In genomic region chr15:37015476-37015875, GRCh38 we compare ENCODE assay signal across 11 cellular contexts.
DNase-seq lines count a peak whose midpoint lies in the region; ATAC-seq, FAIRE-seq and TF ChIP-seq lines count a peak whose summit lies in the region.
"Had no signal": no experiment of that assay in that cellular context is flagged by ENCODE, and none has a peak within 500 bp of the region (broad histone marks: within the 10 kb centered on the region; RNA-seq: fewer than 3 reads in every experiment).

No MANE protein-coding gene starts in this region.

- H3K9ac ChIP-seq in Karpas-422 (ENCODE audit: low read length) = peak overlapping the region; percentile 67
- H3K9ac ChIP-seq in GM12878 (ENCODE audit: control insufficient read depth, insufficient read depth, low read length) = no peak overlapping the region

- no peaks in the 10 kb centered on the region for H3K9me2 ChIP-seq in Karpas-422 (replicated peaks; ENCODE audit: insufficient read depth, low read length)

- 36% methylated on average over 4 of the region's 4 CpGs for WGBS in GM12878 (ENCODE audit: insufficient coverage, insufficient replicate concordance, low lambda C conversion rate, missing lambda C conversion rate)

- H3K27me3 ChIP-seq in Karpas-422 (ENCODE audit: low read length) (no peaks in the 10 kb centered on the region), GM12878 (replicated peaks in 1 of 2; ENCODE audit: control insufficient read depth in 2 of 2, insufficient read depth in 2 of 2, low read length in 1 of 2) (no peaks in the 10 kb centered on the region), right atrium auricular region (no peaks in the 10 kb centered on the region)

- TF ChIP-seq CTCF in GM12878 (IDR thresholded peaks at IDR 0.05 in 2 of 3, conservative IDR thresholded peaks at IDR 0.05 in 1 of 3; ENCODE audit: control insufficient read depth in 2 of 3, extremely low read depth in 1 of 3, insufficient read depth in 1 of 3, low read depth in 3 of 3, low read length in 3 of 3) = no peak
- TF ChIP-seq CTCF in right atrium auricular region (IDR thresholded peaks at IDR 0.05) = no peak
- TF ChIP-seq CTCF in type B pancreatic cell (conservative IDR thresholded peaks at IDR 0.05) = no peak

- RAD21 ChIA-PET in GM12878 (lab: Charles Lee; ENCODE audit: unreplicated experiment) = interaction anchor here (0.6 to 3.2 kb wide), 7 partner anchors 13 to 86 kb away, joined by 3 to 13 read pairs (median 6); no protein-coding TSS in a partner anchor

- H3K27ac ChIP-seq in Karpas-422 (ENCODE audit: low read length) = peak overlapping the region; percentile 97
- H3K27ac ChIP-seq in GM12878 (ENCODE audit: control insufficient read depth, insufficient read depth) = 0 out of 2 replicates have a peak overlapping the region, but pooled peaks have one; percentile 19
- H3K27ac ChIP-seq in right atrium auricular region = peak overlapping the region; percentile 9 to 66

- ATAC-seq in GM12878 (peak; percentile 30), HG03175 (IDR thresholded peaks at IDR 0.05; ENCODE audit: unreplicated experiment) (no peak)
- ATAC-seq in activated T-cell treated with anti-CD3 and anti-CD28 coated beads, Interleukin-2, amount 50 U/mL, for 72 hours (replicated peaks in 1 of 2) = no peak

- peaks cover 55% of the 10 kb centered on the region for H3K36me3 Mint-ChIP-seq in type B pancreatic cell
- H3K36me3 Mint-ChIP-seq in activated T-cell treated with anti-CD3 and anti-CD28 coated beads, Interleukin-2, amount 50 U/mL, for 72 hours (ENCODE audit: insufficient read depth in 2 of 2) = peaks cover 0 to 1% of the 10 kb centered on the region in 2 donors

- H2AFZ ChIP-seq in Karpas-422 (ENCODE audit: low read length) (no peak overlapping the region), GM12878 (ENCODE audit: control insufficient read depth, low read depth, low read length) (no peak overlapping the region)

- H3K4me1 Mint-ChIP-seq in type B pancreatic cell (ENCODE audit: unreplicated experiment) = peaks cover 66% of the 10 kb centered on the region
- no peaks in the 10 kb centered on the region for H3K4me1 Mint-ChIP-seq in activated T-cell treated with anti-CD3 and anti-CD28 coated beads, Interleukin-2, amount 50 U/mL, for 72 hours (ENCODE audit: low read depth)
- H3K4me1 Mint-ChIP-seq: central memory CD8-positive, alpha-beta T cell had no signal

- H3K27ac Mint-ChIP-seq in type B pancreatic cell = peak overlapping the region; percentile 67
- no peak overlapping the region for H3K27ac Mint-ChIP-seq in activated T-cell treated with anti-CD3 and anti-CD28 coated beads, Interleukin-2, amount 50 U/mL, for 72 hours

- DNase-seq in Karpas-422 (peak; percentile 78), GM12878 (ENCODE audit: low read depth, low spot score) (no peak), right atrium auricular region (ENCODE audit: low spot score) (no peak), type B pancreatic cell (ENCODE audit: extremely low spot score, unreplicated experiment) (no peak), COLO829 (ENCODE audit: low spot score) (no peak)
- no peak for DNase-seq in activated T-cell treated with anti-CD3 and anti-CD28 coated beads, Interleukin-2, amount 50 U/mL, for 72 hours
- DNase-seq: activated T-cell treated with anti-CD3 and anti-CD28 coated beads, Interleukin-2, amount 50 U/mL, for 48 hours; midbrain; RPMI8226 had no signal

- H3K4me2 ChIP-seq in Karpas-422 (ENCODE audit: low read depth, low read length, poor library complexity, severe bottlenecking) = peak overlapping the region; percentile 86
- peak overlapping the region; percentile 56 for H3K4me2 ChIP-seq in GM12878 (ENCODE audit: control insufficient read depth, insufficient read depth)

- no peak for TF ChIP-seq EP300 in GM12878 (IDR thresholded peaks at IDR 0.05; ENCODE audit: borderline replicate concordance in 1 of 2, control insufficient read depth in 1 of 2, low read depth in 2 of 2, low read length in 2 of 2)

- POLR2A ChIA-PET in GM12878 (lab: Charles Lee) = interaction anchor here (0.6 to 1.3 kb wide), 3 partner anchors 11 to 32 kb away, joined by 3 to 5 read pairs (median 4); no protein-coding TSS in a partner anchor

- TF ChIP-seq RAD21 in GM12878 (IDR thresholded peaks at IDR 0.05; ENCODE audit: insufficient read depth, low read depth, low read length) = no peak

- SMC1A ChIA-PET in GM12878 (lab: Charles Lee; ENCODE audit: uncharacterized antibody, unreplicated experiment) = interaction anchor here (1.0 to 2.5 kb wide), 12 partner anchors 9 to 90 kb away, joined by 3 to 13 read pairs (median 5); no protein-coding TSS in a partner anchor

- FAIRE-seq in GM12878 (lab: Jason Lieb, UNC) = no peak

- CTCF ChIA-PET in GM12878 (lab: Yijun Ruan, JAX) = interaction anchor here (0.7 to 1.4 kb wide), 5 partner anchors 33 to 80 kb away, joined by 3 to 5 read pairs (median 3); no protein-coding TSS in a partner anchor

- in situ Hi-C loops in GM12878 (cut with MboI) = no loop called here

- H3K4me3 ChIP-seq in Karpas-422 (ENCODE audit: low read length) (peak overlapping the region; percentile 61), GM12878 (no peak overlapping the region), right atrium auricular region (no peak overlapping the region)

- no TSS peak for BruUV-seq in GM12878 (replicated peaks; lab: Mats Ljungman, UMichigan)

- H3K4me1 ChIP-seq in Karpas-422 (ENCODE audit: low read length) (peaks cover 92% of the 10 kb centered on the region), GM12878 (ENCODE audit: control insufficient read depth, insufficient read depth, low read length) (peaks cover 19% of the 10 kb centered on the region), right atrium auricular region (peaks cover 0 to 32% of the 10 kb centered on the region in 2 donors)

- intact Hi-C loops in GM12878 (cut with micrococcal nuclease; ENCODE audit: unreplicated experiment) = loop anchor here (2.0 to 10.0 kb wide), 2 partner anchors 85 to 131 kb away; partner anchors contain the start of gene MEIS2

- H3K9me3 Mint-ChIP-seq in type B pancreatic cell = peaks cover 5% of the 10 kb centered on the region
- H3K9me3 Mint-ChIP-seq in activated T-cell treated with anti-CD3 and anti-CD28 coated beads, Interleukin-2, amount 50 U/mL, for 72 hours = peaks cover 4 to 5% of the 10 kb centered on the region in 2 donors

- H3K79me2 ChIP-seq in Karpas-422 (ENCODE audit: low read length) (peaks cover 72% of the 10 kb centered on the region), GM12878 (ENCODE audit: control insufficient read depth, insufficient read depth, low read length) (no peaks in the 10 kb centered on the region; the same call in 1 of the 2 replicates)

- H3K27me3 Mint-ChIP-seq in type B pancreatic cell = no peaks in the 10 kb centered on the region
- H3K27me3 Mint-ChIP-seq in activated T-cell treated with anti-CD3 and anti-CD28 coated beads, Interleukin-2, amount 50 U/mL, for 72 hours (ENCODE audit: low read depth) = no peaks in the 10 kb centered on the region
- H3K27me3 Mint-ChIP-seq: central memory CD8-positive, alpha-beta T cell had no signal

- H4K20me1 ChIP-seq in Karpas-422 (ENCODE audit: insufficient read depth, low read depth, low read length) = no peaks in the 10 kb centered on the region
- no peaks in the 10 kb centered on the region for H4K20me1 ChIP-seq in GM12878 (ENCODE audit: control insufficient read depth, insufficient read depth)

- H3K9me3 ChIP-seq in Karpas-422 (ENCODE audit: low read length) (no peaks in the 10 kb centered on the region), GM12878 (replicated peaks; ENCODE audit: control insufficient read depth, insufficient read depth, low read length) (no peaks in the 10 kb centered on the region; the same call in 2 of the 3 replicates), right atrium auricular region (no peaks in the 10 kb centered on the region)

- H3K36me3 ChIP-seq in Karpas-422 (ENCODE audit: insufficient read depth, low read length) = 0 out of 2 replicates have a peak, but pooled peaks cover 4% of the 10 kb centered on the region
- H3K36me3 ChIP-seq in GM12878 (ENCODE audit: control insufficient read depth in 2 of 2, insufficient read depth in 2 of 2, low read length in 1 of 2) = no peaks in the 10 kb centered on the region
- H3K36me3 ChIP-seq in right atrium auricular region = no peaks in the 10 kb centered on the region

- no peak for TF ChIP-seq POLR2A in GM12878 (IDR thresholded peaks at IDR 0.05; ENCODE audit: low read depth, low read length)

- H3K4me3 Mint-ChIP-seq in type B pancreatic cell = peak overlapping the region; percentile 62
- no peak overlapping the region for H3K4me3 Mint-ChIP-seq in activated T-cell treated with anti-CD3 and anti-CD28 coated beads, Interleukin-2, amount 50 U/mL, for 72 hours
- H3K4me3 Mint-ChIP-seq: central memory CD8-positive, alpha-beta T cell had no signal

TF ChIP-seq in GM12878, 131 proteins besides CTCF, POLR2A, EP300 and RAD21:
- TF ChIP-seq IKZF2 (IDR thresholded peaks at IDR 0.05) (0 out of 4 replicates have a peak, but pooled peaks of 1 of the 2 experiments have one; percentile 4), TBL1XR1 (IDR thresholded peaks at IDR 0.05; ENCODE audit: low read depth, low read length) (no peak), POU2F2 (IDR thresholded peaks at IDR 0.05; ENCODE audit: borderline replicate concordance, low read depth, low read length) (peak; percentile 97; the same call in 2 of the 3 replicates)
- TF ChIP-seq, protein P1, sequence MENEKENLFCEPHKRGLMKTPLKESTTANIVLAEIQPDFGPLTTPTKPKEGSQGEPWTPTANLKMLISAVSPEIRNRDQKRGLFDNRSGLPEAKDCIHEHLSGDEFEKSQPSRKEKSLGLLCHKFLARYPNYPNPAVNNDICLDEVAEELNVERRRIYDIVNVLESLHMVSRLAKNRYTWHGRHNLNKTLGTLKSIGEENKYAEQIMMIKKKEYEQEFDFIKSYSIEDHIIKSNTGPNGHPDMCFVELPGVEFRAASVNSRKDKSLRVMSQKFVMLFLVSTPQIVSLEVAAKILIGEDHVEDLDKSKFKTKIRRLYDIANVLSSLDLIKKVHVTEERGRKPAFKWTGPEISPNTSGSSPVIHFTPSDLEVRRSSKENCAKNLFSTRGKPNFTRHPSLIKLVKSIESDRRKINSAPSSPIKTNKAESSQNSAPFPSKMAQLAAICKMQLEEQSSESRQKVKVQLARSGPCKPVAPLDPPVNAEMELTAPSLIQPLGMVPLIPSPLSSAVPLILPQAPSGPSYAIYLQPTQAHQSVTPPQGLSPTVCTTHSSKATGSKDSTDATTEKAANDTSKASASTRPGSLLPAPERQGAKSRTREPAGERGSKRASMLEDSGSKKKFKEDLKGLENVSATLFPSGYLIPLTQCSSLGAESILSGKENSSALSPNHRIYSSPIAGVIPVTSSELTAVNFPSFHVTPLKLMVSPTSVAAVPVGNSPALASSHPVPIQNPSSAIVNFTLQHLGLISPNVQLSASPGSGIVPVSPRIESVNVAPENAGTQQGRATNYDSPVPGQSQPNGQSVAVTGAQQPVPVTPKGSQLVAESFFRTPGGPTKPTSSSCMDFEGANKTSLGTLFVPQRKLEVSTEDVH (IDR thresholded peaks at IDR 0.05; ENCODE audit: low read depth, partially characterized antibody) = no peak

Comparison
In these comparisons a context has a peak if more than half of its experiments do, and no peak if none do; other contexts are left out.
1. H3K27ac ChIP-seq: peak in every context shown above with its lines; median percentile 97 in Karpas-422; 38 in right atrium auricular region; 19 in GM12878.